ENCODE assay signal across 10 cellular contexts in genomic region chr11:11843642-11844041, GRCh38. TPM values are rescaled to one million over a fixed set of nuclear protein-coding genes. Genes with fewer than 3 reads are reported as not detected.
A peak's percentile ranks its signal among the peaks of the same experiment; 100 is the strongest.
DNase-seq lines count a peak whose midpoint lies in the region; ATAC-seq and TF ChIP-seq lines count a peak whose summit lies in the region.
"Had no signal": no experiment of that assay in that cellular context is flagged by ENCODE, and none has a peak within 500 bp of the region (broad histone marks: within the 10 kb centered on the region; RNA-seq: fewer than 3 reads in every experiment).

No MANE protein-coding gene starts in this region.

- H4K20me1 ChIP-seq in DOHH2 (ENCODE audit: control insufficient read depth, insufficient read depth, low read depth, low read length): peaks cover 11% of the 10 kb centered on the region

- no peaks in the 10 kb centered on the region for H3K9me3 Mint-ChIP-seq in activated T-cell treated with anti-CD3 and anti-CD28 coated beads, Interleukin-2, amount 50 U/mL, for 4 hours
- H3K9me3 Mint-ChIP-seq: stimulated activated naive B cell treated with anti-CD40 and anti-IgM and Interleukin-4, amounts not matched to agents 10 μg/mL and 1 μg/mL and 100 μg/mL, for 72 hours had no signal

- H3K27ac ChIP-seq in DOHH2 (ENCODE audit: low read depth, low read length): no peak overlapping the region
- H3K27ac ChIP-seq in RWPE2 (ENCODE audit: poor library complexity, severe bottlenecking): peak overlapping the region; percentile 72
- H3K27ac ChIP-seq: RWPE1 had no signal

- H3K4me1 Mint-ChIP-seq in activated T-cell treated with anti-CD3 and anti-CD28 coated beads, Interleukin-2, amount 50 U/mL, for 4 hours (ENCODE audit: low read depth): peaks cover 21% of the 10 kb centered on the region

- H3K9me2 ChIP-seq in DOHH2 (replicated peaks; ENCODE audit: control insufficient read depth, low read length): no peaks in the 10 kb centered on the region

- no peaks in the 10 kb centered on the region for H3K36me3 Mint-ChIP-seq in activated T-cell treated with anti-CD3 and anti-CD28 coated beads, Interleukin-2, amount 50 U/mL, for 4 hours (ENCODE audit: insufficient read depth)

- peaks cover 34% of the 10 kb centered on the region for H3K4me1 ChIP-seq in DOHH2 (ENCODE audit: control insufficient read depth, low read length)
- peaks cover 26% of the 10 kb centered on the region for H3K4me1 ChIP-seq in RWPE2 (ENCODE audit: insufficient read depth, poor library complexity, severe bottlenecking)
- H3K4me1 ChIP-seq in skeletal muscle satellite cell (ENCODE audit: control insufficient read depth, insufficient read depth, low read length): peaks cover 25% of the 10 kb centered on the region

- intact Hi-C loops in posterior cingulate gyrus (cut with DNase I): loop anchor here (5.0 kb wide), 1 partner anchor 199 kb away; no protein-coding TSS in a partner anchor

- H3K27me3 ChIP-seq in DOHH2 (ENCODE audit: control insufficient read depth, low read length) (no peaks in the 10 kb centered on the region), RWPE2 (ENCODE audit: insufficient read depth, poor library complexity, severe bottlenecking) (no peaks in the 10 kb centered on the region), skeletal muscle satellite cell (ENCODE audit: control insufficient read depth, insufficient read depth, low read length) (no peaks in the 10 kb centered on the region)

- peak overlapping the region; percentile 98 for H3K9ac ChIP-seq in skeletal muscle satellite cell (ENCODE audit: low read depth, low read length)

- no peak overlapping the region for H3K4me3 Mint-ChIP-seq in activated T-cell treated with anti-CD3 and anti-CD28 coated beads, Interleukin-2, amount 50 U/mL, for 4 hours
- H3K4me3 Mint-ChIP-seq: stimulated activated naive B cell treated with anti-CD40 and anti-IgM and Interleukin-4, amounts not matched to agents 10 μg/mL and 1 μg/mL and 100 μg/mL, for 72 hours had no signal

- peak overlapping the region; percentile 91 for H3K4me2 ChIP-seq in DOHH2 (ENCODE audit: low read length)
- H3K4me2 ChIP-seq in skeletal muscle satellite cell (ENCODE audit: low read length): peak overlapping the region; percentile 83

- no peak for ATAC-seq in RWPE2 (ENCODE audit: low read depth)
- ATAC-seq in activated T-cell treated with anti-CD3 and anti-CD28 coated beads, Interleukin-2, amount 50 U/mL, for 4 hours: no peak

- no peaks in the 10 kb centered on the region for H3F3A ChIP-seq in DOHH2 (ENCODE audit: control insufficient read depth, insufficient read depth)

- TF ChIP-seq CTCF in DOHH2 (IDR thresholded peaks at IDR 0.05; ENCODE audit: low read depth, low read length, poor library complexity, severe bottlenecking) (no peak), RWPE2 (IDR thresholded peaks at IDR 0.05; ENCODE audit: poor library complexity, severe bottlenecking) (no peak), fibroblast of mammary gland (conservative IDR thresholded peaks at IDR 0.05; ENCODE audit: control insufficient read depth, insufficient read depth, low read depth, low read length) (no peak)

- H3K79me2 ChIP-seq in DOHH2 (ENCODE audit: control insufficient read depth, low read length): peaks cover 68% of the 10 kb centered on the region

- no peaks in the 10 kb centered on the region for H3K9me3 ChIP-seq in DOHH2 (ENCODE audit: control insufficient read depth, insufficient read depth, low read length)
- no peaks in the 10 kb centered on the region for H3K9me3 ChIP-seq in RWPE2 (ENCODE audit: severe bottlenecking)
- no peaks in the 10 kb centered on the region for H3K9me3 ChIP-seq in skeletal muscle satellite cell (replicated peaks; ENCODE audit: low read length)

- H3K27me3 Mint-ChIP-seq in activated T-cell treated with anti-CD3 and anti-CD28 coated beads, Interleukin-2, amount 50 U/mL, for 4 hours (ENCODE audit: low read depth): peaks cover 5% of the 10 kb centered on the region
- H3K27me3 Mint-ChIP-seq: stimulated activated naive B cell treated with anti-CD40 and anti-IgM and Interleukin-4, amounts not matched to agents 10 μg/mL and 1 μg/mL and 100 μg/mL, for 72 hours had no signal

- DNase-seq in RWPE2 (ENCODE audit: low spot score) (no peak), fibroblast of mammary gland (ENCODE audit: low read depth) (no peak), superior temporal gyrus (ENCODE audit: extremely low spot score) (no peak), NCI-H2196 treated with DMSO at 0.1 percent for 48 hours (lab: John Stamatoyannopoulos, UW; ENCODE audit: unreplicated experiment) (no peak), posterior cingulate gyrus (no peak)
- DNase-seq in activated T-cell treated with anti-CD3 and anti-CD28 coated beads, Interleukin-2, amount 50 U/mL, for 4 hours: no peak

- H3K4me3 ChIP-seq in DOHH2 (ENCODE audit: low read length) (peak overlapping the region; percentile 83), RWPE2 (ENCODE audit: severe bottlenecking) (peak overlapping the region; percentile 74), fibroblast of mammary gland (ENCODE audit: control insufficient read depth, low read depth, low read length) (peak overlapping the region; percentile 76), skeletal muscle satellite cell (ENCODE audit: low read length) (peak overlapping the region; percentile 83)

- H3K36me3 ChIP-seq in DOHH2 (ENCODE audit: control insufficient read depth, low read length) (peaks cover 7% of the 10 kb centered on the region), RWPE2 (ENCODE audit: low read depth) (no peaks in the 10 kb centered on the region), skeletal muscle satellite cell (ENCODE audit: insufficient read depth, low read length) (no peaks in the 10 kb centered on the region)

RNA-seq across cellular contexts. Expression of gene USP47, which starts 1.9 kb away (rescaled TPM):
- 37.1 and 39.3 TPM in 2 replicates for total RNA-seq in skeletal muscle satellite cell (2012; rRNA removed)
- total RNA-seq in activated T-cell treated with anti-CD3 and anti-CD28 coated beads, Interleukin-2, amount 50 U/mL, for 4 hours: 10 to 100 TPM; 39.5 to 48.3 (median 40.8) TPM
